8 cellular contexts compared by ENCODE assay signal in the genomic region with DNA sequence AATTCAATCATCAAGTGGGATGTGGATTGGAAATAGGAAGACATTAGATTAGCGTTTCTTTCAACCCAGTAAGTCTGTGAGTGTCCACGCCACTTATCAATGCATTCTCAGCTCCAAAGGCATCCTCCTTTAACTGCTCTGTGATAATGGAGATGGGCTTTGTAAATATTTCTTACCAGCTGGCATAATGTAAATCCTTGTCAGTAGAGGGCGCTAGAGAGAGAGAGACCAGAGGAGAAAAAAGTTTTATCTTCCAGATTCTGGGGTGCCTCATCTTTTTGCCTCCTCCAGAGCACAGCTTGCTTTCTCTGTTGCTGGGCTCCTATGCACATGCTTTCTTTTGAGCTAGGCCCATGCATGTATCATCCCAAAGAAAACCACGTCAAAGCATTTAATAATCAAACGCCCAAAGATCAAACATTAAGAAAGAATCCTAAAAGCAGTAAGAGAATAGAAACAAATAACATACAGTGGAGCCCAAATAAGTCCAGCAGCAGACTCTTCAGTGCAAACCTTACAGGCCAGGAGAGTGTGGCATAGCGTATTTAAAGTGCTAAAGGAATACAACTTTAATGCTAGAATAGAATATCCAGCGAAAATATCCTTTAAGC. TPM values are rescaled to one million over a fixed set of nuclear protein-coding genes. Genes with fewer than 3 reads are reported as not detected.
DNase-seq lines count a peak whose midpoint lies in the region; ATAC-seq and TF ChIP-seq lines count a peak whose summit lies in the region.

No MANE protein-coding gene starts in this region.

- TF ChIP-seq POLR2A in NB4 (IDR thresholded peaks at IDR 0.05; ENCODE audit: extremely low read depth, insufficient read length): no peak

- intact Hi-C loops in natural killer cell (cut with micrococcal nuclease): loop anchor here (1.0 kb wide), 1 partner anchor 33 kb away; no protein-coding TSS in a partner anchor

- ATAC-seq in natural killer cell (peak in 1 of 3 donors; percentile 65), GM19452 (IDR thresholded peaks at IDR 0.05; ENCODE audit: unreplicated experiment) (no peak), HG02571 (IDR thresholded peaks at IDR 0.05; ENCODE audit: unreplicated experiment) (no peak), HG03460 (IDR thresholded peaks at IDR 0.05; ENCODE audit: unreplicated experiment) (no peak)
- no peak for ATAC-seq in natural killer cell treated with Interleukin-12 subunit alpha and Interleukin-12 subunit beta and Interleukin-15 and Interleukin-18, amount 100 ng/mL, for 72 hours

- no peak overlapping the region for H3K27ac Mint-ChIP-seq in natural killer cell
- no peak overlapping the region for H3K27ac Mint-ChIP-seq in natural killer cell treated with Interleukin-12 subunit alpha and Interleukin-12 subunit beta and Interleukin-15 and Interleukin-18, amount 100 ng/mL, for 72 hours

- H3K4me1 Mint-ChIP-seq in natural killer cell: peaks cover 0 to 4% of the 10 kb centered on the region in 2 donors
- H3K4me1 Mint-ChIP-seq in natural killer cell treated with Interleukin-12 subunit alpha and Interleukin-12 subunit beta and Interleukin-15 and Interleukin-18, amount 100 ng/mL, for 72 hours (ENCODE audit: low read depth in 2 of 2): peaks cover 0 to 2% of the 10 kb centered on the region in 2 donors

- H3K27ac ChIP-seq in VCaP: no peak overlapping the region

- no peak overlapping the region for H3K4me3 ChIP-seq in NB4 (ENCODE audit: low read depth, low read length)

- peak; percentile 52 for TF ChIP-seq CTCF in natural killer cell (IDR thresholded peaks at IDR 0.05)
- peak; percentile 35 for TF ChIP-seq CTCF in NB4 (IDR thresholded peaks at IDR 0.05; ENCODE audit: low read depth, low read length)
- TF ChIP-seq CTCF in VCaP (conservative IDR thresholded peaks at IDR 0.05): peak; percentile 71

- DNase-seq in natural killer cell: no peak
- no peak for DNase-seq in natural killer cell treated with Interleukin-12 subunit alpha and Interleukin-12 subunit beta and Interleukin-15 and Interleukin-18, amount 100 ng/mL, for 72 hours (ENCODE audit: low spot score)
- peak; percentile 57 for DNase-seq in NB4 (ENCODE audit: low read depth)
- DNase-seq in iris pigment epithelial cell (ENCODE audit: low read depth): peak; percentile 31

- H3K9me3 Mint-ChIP-seq in natural killer cell: no peaks in the 10 kb centered on the region
- H3K9me3 Mint-ChIP-seq in natural killer cell treated with Interleukin-12 subunit alpha and Interleukin-12 subunit beta and Interleukin-15 and Interleukin-18, amount 100 ng/mL, for 72 hours: no peaks in the 10 kb centered on the region

- no peaks in the 10 kb centered on the region for H3K36me3 Mint-ChIP-seq in natural killer cell
- no peaks in the 10 kb centered on the region for H3K36me3 Mint-ChIP-seq in natural killer cell treated with Interleukin-12 subunit alpha and Interleukin-12 subunit beta and Interleukin-15 and Interleukin-18, amount 100 ng/mL, for 72 hours

- peaks cover 0 to 8% of the 10 kb centered on the region in 2 donors for H3K27me3 Mint-ChIP-seq in natural killer cell (ENCODE audit: low read depth in 2 of 2)
- H3K27me3 Mint-ChIP-seq in natural killer cell treated with Interleukin-12 subunit alpha and Interleukin-12 subunit beta and Interleukin-15 and Interleukin-18, amount 100 ng/mL, for 72 hours: peaks cover 0 to 13% of the 10 kb centered on the region in 2 donors

- H3K4me3 Mint-ChIP-seq in natural killer cell: no peak overlapping the region
- H3K4me3 Mint-ChIP-seq in natural killer cell treated with Interleukin-12 subunit alpha and Interleukin-12 subunit beta and Interleukin-15 and Interleukin-18, amount 100 ng/mL, for 72 hours: no peak overlapping the region

RNA-seq across cellular contexts. Expression of gene MTMR1, which starts 9.6 kb away (rescaled TPM):
- total RNA-seq in natural killer cell: 10 to 100 TPM; 43.0 to 45.1 (median 43.1) TPM
- total RNA-seq in natural killer cell treated with Interleukin-12 subunit alpha and Interleukin-12 subunit beta and Interleukin-15 and Interleukin-18, amount 100 ng/mL, for 72 hours: 10 to 100 TPM; 32.1 to 37.1 TPM

Comparison
In these comparisons a context has a peak if more than half of its experiments do, and no peak if none do; other contexts are left out.
1. DNase-seq: peak in NB4 (single experiment) and iris pigment epithelial cell (single experiment); none in natural killer cell (single experiment) and natural killer cell treated with Interleukin-12 subunit alpha and Interleukin-12 subunit beta and Interleukin-15 and Interleukin-18, amount 100 ng/mL, for 72 hours (single experiment).
2. Peak in every context shown above with its lines, with median percentiles within 50 percentile points of each other: CTCF ChIP-seq.